In genomic region chr13:25752957-25753540, GRCh38 we compare ENCODE assay signal across 11 cellular contexts.
DNase-seq lines count a peak whose midpoint lies in the region; ATAC-seq and TF ChIP-seq lines count a peak whose summit lies in the region.
"Had no signal": no experiment of that assay in that cellular context is flagged by ENCODE, and none has a peak within 500 bp of the region (broad histone marks: within the 10 kb centered on the region; RNA-seq: fewer than 3 reads in every experiment).

No MANE protein-coding gene starts in this region.

- H3K9me3 ChIP-seq in transverse colon, result no peaks in the 10 kb centered on the region
- H3K9me3 ChIP-seq in Karpas-422 (ENCODE audit: low read length), result no peaks in the 10 kb centered on the region

- no peak overlapping the region for H3K9ac ChIP-seq in Karpas-422 (ENCODE audit: low read length)

- no peak for TF ChIP-seq CTCF in activated CD8-positive, alpha-beta T cell treated with anti-CD3 and anti-CD28 coated beads for 36 hours (IDR thresholded peaks at IDR 0.05)
- no peak for TF ChIP-seq CTCF in transverse colon (IDR thresholded peaks at IDR 0.05)

- no peak for DNase-seq in activated T-cell treated with anti-CD3 and anti-CD28 coated beads, Interleukin-2, amount 50 U/mL, for 72 hours
- no peak for DNase-seq in activated T-cell treated with anti-CD3 and anti-CD28 coated beads, Interleukin-2, amount 50 U/mL, for 24 hours
- peak; percentile 14 for DNase-seq in activated CD8-positive, alpha-beta T cell treated with anti-CD3 and anti-CD28 coated beads for 36 hours
- DNase-seq in hepatic stellate cell (ENCODE audit: low spot score) (peak; percentile 19), transverse colon (peak; percentile 35), Karpas-422 (no peak), NCI-H526 treated with DMSO at 0.1 percent for 48 hours (lab: John Stamatoyannopoulos, UW) (no peak), NCI-H1048 (lab: John Stamatoyannopoulos, UW) (no peak)
- DNase-seq: central memory CD4-positive, alpha-beta T cell had no signal

- no peak for TF ChIP-seq POLR2A in transverse colon (IDR thresholded peaks at IDR 0.05)

- CTCF ChIA-PET in activated CD8-positive, alpha-beta T cell treated with anti-CD3 and anti-CD28 coated beads for 36 hours (lab: Charles Lee), result interaction anchor here (0.9 to 1.5 kb wide), 4 partner anchors 8 to 179 kb away, joined by 3 to 4 read pairs (median 3); no protein-coding TSS in a partner anchor

- H2AFZ ChIP-seq in Karpas-422 (ENCODE audit: low read length), result no peak overlapping the region
- H2AFZ ChIP-seq: GM23338 had no signal

- no peak overlapping the region for H3K4me2 ChIP-seq in Karpas-422 (ENCODE audit: low read depth, low read length, poor library complexity, severe bottlenecking)
- H3K4me2 ChIP-seq: GM23338 had no signal

- peaks cover 14% of the 10 kb centered on the region for H3K4me1 Mint-ChIP-seq in activated T-cell treated with anti-CD3 and anti-CD28 coated beads, Interleukin-2, amount 50 U/mL, for 72 hours (ENCODE audit: low read depth)
- peaks cover 7% of the 10 kb centered on the region for H3K4me1 Mint-ChIP-seq in activated T-cell treated with anti-CD3 and anti-CD28 coated beads, Interleukin-2, amount 50 U/mL, for 24 hours (ENCODE audit: low read depth)
- peaks cover 4% of the 10 kb centered on the region for H3K4me1 Mint-ChIP-seq in activated CD8-positive, alpha-beta T cell treated with anti-CD3 and anti-CD28 coated beads for 36 hours (ENCODE audit: low read depth)

- ATAC-seq in activated T-cell treated with anti-CD3 and anti-CD28 coated beads, Interleukin-2, amount 50 U/mL, for 72 hours (replicated peaks in 1 of 2), result peak; percentile 65 to 66
- ATAC-seq in activated CD8-positive, alpha-beta T cell treated with anti-CD3 and anti-CD28 coated beads for 36 hours, result peak; percentile 34
- ATAC-seq: GM23338 had no signal

- H3K9me2 ChIP-seq in Karpas-422 (replicated peaks; ENCODE audit: insufficient read depth, low read length), result no peaks in the 10 kb centered on the region

- no peaks in the 10 kb centered on the region for H3K9me3 Mint-ChIP-seq in activated T-cell treated with anti-CD3 and anti-CD28 coated beads, Interleukin-2, amount 50 U/mL, for 72 hours
- H3K9me3 Mint-ChIP-seq in activated T-cell treated with anti-CD3 and anti-CD28 coated beads, Interleukin-2, amount 50 U/mL, for 24 hours, result no peaks in the 10 kb centered on the region
- no peaks in the 10 kb centered on the region for H3K9me3 Mint-ChIP-seq in activated CD8-positive, alpha-beta T cell treated with anti-CD3 and anti-CD28 coated beads for 36 hours
- H3K9me3 Mint-ChIP-seq: GM23338 had no signal

- H3K27me3 Mint-ChIP-seq in activated T-cell treated with anti-CD3 and anti-CD28 coated beads, Interleukin-2, amount 50 U/mL, for 72 hours (ENCODE audit: low read depth), result no peaks in the 10 kb centered on the region
- H3K27me3 Mint-ChIP-seq in activated T-cell treated with anti-CD3 and anti-CD28 coated beads, Interleukin-2, amount 50 U/mL, for 24 hours, result peaks cover 12% of the 10 kb centered on the region
- peaks cover 3% of the 10 kb centered on the region for H3K27me3 Mint-ChIP-seq in activated CD8-positive, alpha-beta T cell treated with anti-CD3 and anti-CD28 coated beads for 36 hours

- H3K36me3 Mint-ChIP-seq in activated T-cell treated with anti-CD3 and anti-CD28 coated beads, Interleukin-2, amount 50 U/mL, for 72 hours (ENCODE audit: insufficient read depth in 2 of 2), result no peaks in the 10 kb centered on the region
- H3K36me3 Mint-ChIP-seq in activated T-cell treated with anti-CD3 and anti-CD28 coated beads, Interleukin-2, amount 50 U/mL, for 24 hours (ENCODE audit: low read depth), result no peaks in the 10 kb centered on the region
- H3K36me3 Mint-ChIP-seq in activated CD8-positive, alpha-beta T cell treated with anti-CD3 and anti-CD28 coated beads for 36 hours (ENCODE audit: low read depth), result no peaks in the 10 kb centered on the region

- intact Hi-C loops in activated CD8-positive, alpha-beta T cell treated with anti-CD3 and anti-CD28 coated beads for 36 hours (cut with micrococcal nuclease), result no loop called here
- intact Hi-C loops in transverse colon (cut with DNase I; ENCODE audit: low total_unique reads), result no loop called here

- H3K4me3 ChIP-seq in transverse colon (no peak overlapping the region), Karpas-422 (ENCODE audit: low read length) (no peak overlapping the region)
- H3K4me3 ChIP-seq: GM23338 had no signal

- in situ Hi-C loops in transverse colon (cut with MboI; ENCODE audit: low pct_ligation_motif_present in 1 of 4, low pct_unique_long_range_greater_than_20kb in 1 of 4, low sequenced_read_pairs in 3 of 4), result no loop called here

- H4K20me1 ChIP-seq in Karpas-422 (ENCODE audit: insufficient read depth, low read depth, low read length), result no peaks in the 10 kb centered on the region

- no peak overlapping the region for H3K27ac Mint-ChIP-seq in activated T-cell treated with anti-CD3 and anti-CD28 coated beads, Interleukin-2, amount 50 U/mL, for 72 hours
- no peak overlapping the region for H3K27ac Mint-ChIP-seq in activated T-cell treated with anti-CD3 and anti-CD28 coated beads, Interleukin-2, amount 50 U/mL, for 24 hours
- H3K27ac Mint-ChIP-seq in activated CD8-positive, alpha-beta T cell treated with anti-CD3 and anti-CD28 coated beads for 36 hours, result no peak overlapping the region
- H3K27ac Mint-ChIP-seq: GM23338, progenitor cell of endocrine pancreas had no signal

- H3K27me3 ChIP-seq in transverse colon, result no peaks in the 10 kb centered on the region
- no peaks in the 10 kb centered on the region for H3K27me3 ChIP-seq in Karpas-422 (ENCODE audit: low read length)

- no peak for TF ChIP-seq EP300 in transverse colon (IDR thresholded peaks at IDR 0.05; ENCODE audit: low read depth)

- 53% methylated on average over 8 of the region's 8 CpGs; no CpG with 5 or more reads in 1 of the 2 donors for WGBS in transverse colon (ENCODE audit: low coverage in 1 of 2), 2 donors

- H3K4me3 Mint-ChIP-seq in activated T-cell treated with anti-CD3 and anti-CD28 coated beads, Interleukin-2, amount 50 U/mL, for 72 hours, result no peak overlapping the region
- H3K4me3 Mint-ChIP-seq in activated T-cell treated with anti-CD3 and anti-CD28 coated beads, Interleukin-2, amount 50 U/mL, for 24 hours, result no peak overlapping the region
- H3K4me3 Mint-ChIP-seq in activated CD8-positive, alpha-beta T cell treated with anti-CD3 and anti-CD28 coated beads for 36 hours, result no peak overlapping the region
- H3K4me3 Mint-ChIP-seq: GM23338 had no signal

- H3K79me2 ChIP-seq in Karpas-422 (ENCODE audit: low read length), result no peaks in the 10 kb centered on the region

- H3K36me3 ChIP-seq in transverse colon (no peaks in the 10 kb centered on the region), Karpas-422 (ENCODE audit: insufficient read depth, low read length) (no peaks in the 10 kb centered on the region)

- POLR2A ChIA-PET in activated CD8-positive, alpha-beta T cell treated with anti-CD3 and anti-CD28 coated beads for 36 hours (lab: Charles Lee), result no interaction called here

- H3K27ac ChIP-seq in transverse colon (no peak overlapping the region), Karpas-422 (ENCODE audit: low read length) (no peak overlapping the region)

- H3K4me1 ChIP-seq in transverse colon, result peaks cover 0 to 13% (median 9%) of the 10 kb centered on the region in 4 donors
- no peaks in the 10 kb centered on the region for H3K4me1 ChIP-seq in Karpas-422 (ENCODE audit: low read length)

Comparison
In these comparisons a context has a peak if more than half of its experiments do, and no peak if none do; other contexts are left out.
1. DNase-seq: peak in activated CD8-positive, alpha-beta T cell treated with anti-CD3 and anti-CD28 coated beads for 36 hours (single experiment), hepatic stellate cell (single experiment) and transverse colon (single experiment); none in activated T-cell treated with anti-CD3 and anti-CD28 coated beads, Interleukin-2, amount 50 U/mL, for 72 hours (0 of 2), activated T-cell treated with anti-CD3 and anti-CD28 coated beads, Interleukin-2, amount 50 U/mL, for 24 hours (single experiment), Karpas-422 (single experiment), NCI-H526 treated with DMSO at 0.1 percent for 48 hours (single experiment) and NCI-H1048 (single experiment).